ENCODE assay signal across 9 cellular contexts in genomic region chr1:43270421-43271095, GRCh38. TPM values are rescaled to one million over a fixed set of nuclear protein-coding genes. Genes with fewer than 3 reads are reported as not detected.
DNase-seq lines count a peak whose midpoint lies in the region; ATAC-seq and TF ChIP-seq lines count a peak whose summit lies in the region.
"Had no signal": no experiment of that assay in that cellular context is flagged by ENCODE, and none has a peak within 500 bp of the region (broad histone marks: within the 10 kb centered on the region; RNA-seq: fewer than 3 reads in every experiment).

No MANE protein-coding gene starts in this region.

- peaks cover 5% of the 10 kb centered on the region for H3K27me3 ChIP-seq in ascending aorta

- peaks cover 33% of the 10 kb centered on the region for H3K4me1 Mint-ChIP-seq in activated naive CD4-positive, alpha-beta T cell treated with anti-CD3 and anti-CD28 coated beads, Interleukin-2, amount 10 ng/mL, durations not matched to agents 7 days and 5 days
- peaks cover 28% of the 10 kb centered on the region for H3K4me1 Mint-ChIP-seq in type B pancreatic cell (ENCODE audit: unreplicated experiment)

- H3K36me3 Mint-ChIP-seq in activated naive CD4-positive, alpha-beta T cell treated with anti-CD3 and anti-CD28 coated beads, Interleukin-2, amount 10 ng/mL, durations not matched to agents 7 days and 5 days, result peaks cover 14% of the 10 kb centered on the region
- peaks cover 4% of the 10 kb centered on the region for H3K36me3 Mint-ChIP-seq in type B pancreatic cell

- intact Hi-C loops in ascending aorta (cut with DNase I) (no loop called here), left colon (cut with DNase I, micrococcal nuclease) (no loop called here)

- H3K9me3 Mint-ChIP-seq in activated naive CD4-positive, alpha-beta T cell treated with anti-CD3 and anti-CD28 coated beads, Interleukin-2, amount 10 ng/mL, durations not matched to agents 7 days and 5 days, result peaks cover 12% of the 10 kb centered on the region
- H3K9me3 Mint-ChIP-seq in type B pancreatic cell, result no peaks in the 10 kb centered on the region

- CTCF ChIA-PET in activated naive CD4-positive, alpha-beta T cell treated with anti-CD3 and anti-CD28 coated beads, Interleukin-2, amount 10 ng/mL, durations not matched to agents 7 days and 5 days (lab: Charles Lee), result no interaction called here

- DNase-seq in activated naive CD4-positive, alpha-beta T cell treated with anti-CD3 and anti-CD28 coated beads, Interleukin-2, amount 10 ng/mL, durations not matched to agents 7 days and 5 days, result peak; percentile 20
- DNase-seq in activated naive CD4-positive, alpha-beta T cell (lab: John Stamatoyannopoulos, UW), result no peak
- peak in 1 of 2 donors; percentile 44 for DNase-seq in ascending aorta (ENCODE audit: low spot score in 2 of 2)
- peak; percentile 89 to 96 for DNase-seq in left colon
- DNase-seq in type B pancreatic cell (ENCODE audit: extremely low spot score, unreplicated experiment), result no peak
- DNase-seq in NOMO-1 (lab: John Stamatoyannopoulos, UW; ENCODE audit: unreplicated experiment in 2 of 2), result no peak
- no peak for DNase-seq in SHP77 (lab: John Stamatoyannopoulos, UW)
- DNase-seq in KG1 (lab: John Stamatoyannopoulos, UW), result no peak

- H3K36me3 ChIP-seq in ascending aorta, result no peaks in the 10 kb centered on the region

- H3K27me3 Mint-ChIP-seq in activated naive CD4-positive, alpha-beta T cell treated with anti-CD3 and anti-CD28 coated beads, Interleukin-2, amount 10 ng/mL, durations not matched to agents 7 days and 5 days, result peaks cover 73% of the 10 kb centered on the region
- H3K27me3 Mint-ChIP-seq in type B pancreatic cell, result peaks cover 3% of the 10 kb centered on the region

- peak overlapping the region; percentile 10 to 28 for H3K4me3 ChIP-seq in ascending aorta

- no peak overlapping the region for H3K27ac Mint-ChIP-seq in activated naive CD4-positive, alpha-beta T cell treated with anti-CD3 and anti-CD28 coated beads, Interleukin-2, amount 10 ng/mL, durations not matched to agents 7 days and 5 days
- H3K27ac Mint-ChIP-seq in type B pancreatic cell, result peak overlapping the region; percentile 99

- H3K4me3 Mint-ChIP-seq in activated naive CD4-positive, alpha-beta T cell treated with anti-CD3 and anti-CD28 coated beads, Interleukin-2, amount 10 ng/mL, durations not matched to agents 7 days and 5 days, result no peak overlapping the region
- H3K4me3 Mint-ChIP-seq in type B pancreatic cell, result peak overlapping the region; percentile 93

- H3K9me3 ChIP-seq in ascending aorta, result no peaks in the 10 kb centered on the region

- no peak overlapping the region for H3K27ac ChIP-seq in ascending aorta

- TF ChIP-seq CTCF in ascending aorta (IDR thresholded peaks at IDR 0.05), result no peak
- TF ChIP-seq CTCF in type B pancreatic cell (conservative IDR thresholded peaks at IDR 0.05), result no peak

- peak; percentile 87 for ATAC-seq in left colon

- no peaks in the 10 kb centered on the region for H3K4me1 ChIP-seq in ascending aorta

RNA-seq across cellular contexts. Expression of gene TMEM125, which starts 0.8 kb away (rescaled TPM):
- total RNA-seq in ascending aorta (not detected), left colon (10 to 100 TPM; 52.4 to 63.3 TPM), type B pancreatic cell (ENCODE audit: low replicate concordance) (19.8 and 51.7 TPM in 2 replicates)
- total RNA-seq: T-helper 1 cell treated with Interleukin-12 subunit alpha and Interleukin-12 subunit beta and Interleukin-4 antibody, amounts not matched to agents 30 ng/mL and 1 ng/mL, for 36 hours had no signal

RNA-seq across cellular contexts. Expression of gene C1orf210, which starts 14.8 kb away (rescaled TPM):
- total RNA-seq in ascending aorta (not detected), left colon (10 to 100 TPM; 76.9 to 97.8 TPM), type B pancreatic cell (ENCODE audit: low replicate concordance) (9.9 and 17.2 TPM in 2 replicates)
- total RNA-seq: T-helper 1 cell treated with Interleukin-12 subunit alpha and Interleukin-12 subunit beta and Interleukin-4 antibody, amounts not matched to agents 30 ng/mL and 1 ng/mL, for 36 hours had no signal

RNA-seq across cellular contexts. Expression of gene TIE1, which starts 30.2 kb away (rescaled TPM):
- total RNA-seq in ascending aorta (120 TPM), left colon (1 to 10 TPM; 4.9 to 7.6 TPM), type B pancreatic cell (ENCODE audit: low replicate concordance) (1.3 TPM in 1 of 2 replicates, not detected in the other)

Comparison
In these comparisons a context has a peak if more than half of its experiments do, and no peak if none do; other contexts are left out.
1. DNase-seq: peak in activated naive CD4-positive, alpha-beta T cell treated with anti-CD3 and anti-CD28 coated beads, Interleukin-2, amount 10 ng/mL, durations not matched to agents 7 days and 5 days (single experiment) and left colon (2 of 2); none in activated naive CD4-positive, alpha-beta T cell (0 of 4), type B pancreatic cell (single experiment), NOMO-1 (0 of 2), SHP77 (0 of 2) and KG1 (single experiment).
2. RNA of gene TMEM125, which starts 0.8 kb away (total RNA-seq): 52.4 to 63.3 TPM in left colon and 19.8 to 51.7 TPM in type B pancreatic cell; not detected in ascending aorta (single experiment); every median in the first group is over 10 times any median in the second.
3. RNA of gene C1orf210, which starts 14.8 kb away (total RNA-seq): 76.9 to 97.8 TPM in left colon and 9.9 to 17.2 TPM in type B pancreatic cell; not detected in ascending aorta (single experiment); every median in the first group is over 10 times any median in the second.
4. RNA of gene TIE1, which starts 30.2 kb away (total RNA-seq): 120 TPM in ascending aorta (single experiment); 4.9 to 7.6 TPM in left colon and 1.3 TPM in type B pancreatic cell; every median in the first group is over 10 times any median in the second.